8 cellular contexts compared by ENCODE assay signal in the genomic region with DNA sequence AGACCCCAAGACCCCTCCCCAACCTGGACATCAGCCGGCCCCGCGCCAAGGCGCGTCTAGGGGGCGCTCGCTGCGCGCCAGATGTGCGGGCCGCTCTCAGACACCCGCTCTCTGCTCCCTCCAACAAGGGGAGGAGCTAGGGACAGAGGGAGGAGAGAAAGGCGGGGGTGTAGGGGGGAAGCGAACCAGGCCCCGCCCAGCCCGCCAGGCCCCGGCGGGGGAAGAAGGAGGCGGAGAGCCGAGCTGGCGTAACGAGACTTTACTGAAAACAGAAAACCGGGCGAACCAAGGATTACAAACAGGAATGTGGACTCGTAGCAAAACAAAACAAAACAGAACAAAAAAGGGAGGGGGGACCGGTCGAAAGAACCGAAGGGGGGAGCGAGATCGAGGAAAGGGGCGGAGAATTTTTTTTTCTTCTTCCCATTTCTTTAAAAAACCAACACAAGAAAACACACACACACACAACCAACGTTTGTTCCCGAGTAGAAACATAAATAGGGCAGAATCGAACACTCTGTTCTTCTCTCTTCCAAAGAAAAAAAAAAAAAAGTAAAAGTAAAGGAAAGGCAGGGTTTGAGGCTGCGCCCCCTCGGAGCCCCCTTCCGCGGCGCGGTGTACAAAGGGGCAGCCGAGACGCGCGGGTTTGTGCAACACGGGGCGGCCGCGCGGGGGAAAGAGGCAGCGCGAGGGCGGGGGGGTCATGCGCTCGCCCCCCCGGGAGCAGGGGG. TPM values are rescaled to one million over a fixed set of nuclear protein-coding genes. Genes with fewer than 3 reads are reported as not detected.
DNase-seq lines count a peak whose midpoint lies in the region; ATAC-seq and TF ChIP-seq lines count a peak whose summit lies in the region.

No MANE protein-coding gene starts in this region.

- TF ChIP-seq CTCF in GM12875 (IDR thresholded peaks at IDR 0.05; ENCODE audit: borderline replicate concordance, insufficient read depth, low read depth, low read length): peak; percentile 97
- TF ChIP-seq CTCF in OCI-LY1 (IDR thresholded peaks at IDR 0.05; ENCODE audit: low read length): peak; percentile 99
- TF ChIP-seq CTCF in epithelial cell of esophagus (IDR thresholded peaks at IDR 0.05; ENCODE audit: insufficient read depth, low read depth, low read length, missing control alignments): peak; percentile 78

- H3K36me3 ChIP-seq in OCI-LY1 (ENCODE audit: insufficient read depth, low read length): peaks cover 5% of the 10 kb centered on the region; the same call in 1 of the 2 replicates

- H3K4me2 ChIP-seq in OCI-LY1 (ENCODE audit: low read length): peak overlapping the region; percentile 60

- H3K27ac ChIP-seq in OCI-LY1 (ENCODE audit: low read depth, low read length, poor library complexity, severe bottlenecking): peak overlapping the region; percentile 88

- H3K79me2 ChIP-seq in OCI-LY1 (ENCODE audit: insufficient read depth, low read length): no peaks in the 10 kb centered on the region

- H3K4me1 ChIP-seq in OCI-LY1 (ENCODE audit: insufficient read depth, low read length, severe bottlenecking) (peaks cover 20% of the 10 kb centered on the region), mononuclear cell (ENCODE audit: insufficient read depth, low read length) (peaks cover 59% of the 10 kb centered on the region)

- H3K9me3 Mint-ChIP-seq in IgD-negative memory B cell: peaks cover 0 to 2% (median 0%) of the 10 kb centered on the region in 3 donors

- ATAC-seq in HG03039 (IDR thresholded peaks at IDR 0.05; ENCODE audit: unreplicated experiment): no peak

- no peaks in the 10 kb centered on the region for H3K9me3 ChIP-seq in OCI-LY1 (ENCODE audit: low read length)
- no peaks in the 10 kb centered on the region for H3K9me3 ChIP-seq in mononuclear cell (ENCODE audit: low read depth, low read length)

- H3K9ac ChIP-seq in OCI-LY1 (ENCODE audit: low read length): peak overlapping the region; percentile 64

- peak overlapping the region; percentile 96 to 99 (median 98) for H3K4me3 Mint-ChIP-seq in IgD-negative memory B cell

- no peaks in the 10 kb centered on the region for H3F3A ChIP-seq in OCI-LY1 (ENCODE audit: insufficient read depth, low read length)

- peaks cover 19 to 25% (median 22%) of the 10 kb centered on the region in 3 donors for H3K4me1 Mint-ChIP-seq in IgD-negative memory B cell

- no peak overlapping the region for H2AFZ ChIP-seq in OCI-LY1 (ENCODE audit: low read length)

- H3K36me3 Mint-ChIP-seq in IgD-negative memory B cell: peaks cover 6% of the 10 kb centered on the region

- H3K27me3 ChIP-seq in OCI-LY1 (ENCODE audit: insufficient read depth, low read length) (no peaks in the 10 kb centered on the region), mononuclear cell (ENCODE audit: insufficient read depth, low read length) (no peaks in the 10 kb centered on the region)

- peak overlapping the region; percentile 99 for H3K4me3 ChIP-seq in GM12875 (ENCODE audit: low read depth, low read length)
- H3K4me3 ChIP-seq in OCI-LY1 (ENCODE audit: low read depth, low read length, poor library complexity, severe bottlenecking): peak overlapping the region; percentile 63
- H3K4me3 ChIP-seq in epithelial cell of esophagus (ENCODE audit: low read length): peak overlapping the region; percentile 97
- peak overlapping the region; percentile 93 for H3K4me3 ChIP-seq in mononuclear cell (ENCODE audit: low read length)

- no peaks in the 10 kb centered on the region for H4K20me1 ChIP-seq in OCI-LY1 (ENCODE audit: insufficient read depth, low read length)

- no peaks in the 10 kb centered on the region for H3K27me3 Mint-ChIP-seq in IgD-negative memory B cell

- H3K9me2 ChIP-seq in OCI-LY1 (ENCODE audit: low read depth, low read length): no peaks in the 10 kb centered on the region

- H3K27ac Mint-ChIP-seq in IgD-negative memory B cell: peak overlapping the region; percentile 98 to 100 (median 100)

- DNase-seq in activated T-cell treated with anti-CD3 and anti-CD28 coated beads for 4 hours (peak; percentile 89), epithelial cell of esophagus (ENCODE audit: low read depth) (peak; percentile 94)
- DNase-seq in stimulated activated CD8-positive, alpha-beta memory T cell treated with anti-CD3 and anti-CD28 coated beads, Interleukin-2, amount 100 ng/mL, for 48 hours (ENCODE audit: low read depth in 2 of 2): peak; percentile 79

RNA-seq across cellular contexts. Expression of a gene that starts 1.7 kb away (rescaled TPM):
- polyA plus RNA-seq in IgD-negative memory B cell: 164 TPM
- 1,318 TPM for total RNA-seq in mononuclear cell

RNA-seq across cellular contexts. Expression of a gene that starts 5.4 kb away (rescaled TPM):
- polyA plus RNA-seq in IgD-negative memory B cell: 1.4 TPM
- total RNA-seq in mononuclear cell: 7.7 TPM

RNA-seq across cellular contexts. Expression of a gene that starts 43.2 kb away (rescaled TPM):
- polyA plus RNA-seq in IgD-negative memory B cell: 137 TPM
- total RNA-seq in mononuclear cell: 62.4 TPM

RNA-seq across cellular contexts. Expression of a gene that starts 53.4 kb away (rescaled TPM):
- not detected for polyA plus RNA-seq in IgD-negative memory B cell
- not detected for total RNA-seq in mononuclear cell
